In genomic region chr3:16247282-16248058, GRCh38 we compare ENCODE assay signal across 8 cellular contexts. TPM values are rescaled to one million over a fixed set of nuclear protein-coding genes. Genes with fewer than 3 reads are reported as not detected.
DNase-seq lines count a peak whose midpoint lies in the region; ATAC-seq, FAIRE-seq and TF ChIP-seq lines count a peak whose summit lies in the region.

No MANE protein-coding gene starts in this region.

- H3K79me2 ChIP-seq in mammary epithelial cell (ENCODE audit: insufficient read depth, low read length): no peaks in the 10 kb centered on the region

- H3K9ac ChIP-seq in mammary epithelial cell (ENCODE audit: insufficient read depth, low read length): no peak overlapping the region
- H3K9ac ChIP-seq in kidney (ENCODE audit: low read length in 2 of 2): peak overlapping the region in 1 of 2 donors; percentile 16

- H3K4me1 ChIP-seq in mammary epithelial cell (ENCODE audit: insufficient read depth, low read length): no peaks in the 10 kb centered on the region
- H3K4me1 ChIP-seq in kidney (ENCODE audit: control insufficient read depth in 1 of 2, insufficient read depth in 1 of 2, low read depth in 1 of 2, low read length in 2 of 2): peaks cover 0 to 4% of the 10 kb centered on the region in 2 donors

- no peak for FAIRE-seq in kidney (lab: Jason Lieb, UNC)

- TF ChIP-seq CTCF in WERI-Rb-1 (IDR thresholded peaks at IDR 0.05; ENCODE audit: low read depth, low read length) (peak; percentile 84), mammary epithelial cell (conservative IDR thresholded peaks at IDR 0.05 in 1 of 2, IDR thresholded peaks at IDR 0.05 in 1 of 2; ENCODE audit: extremely low read depth in 1 of 2, insufficient read depth in 1 of 2, low read depth in 1 of 2, low read length in 2 of 2) (peak; percentile 89 to 95), kidney (IDR thresholded peaks at IDR 0.05; ENCODE audit: borderline replicate concordance, extremely low read depth, insufficient read depth) (peak; percentile 96)

- no peaks in the 10 kb centered on the region for H4K20me1 ChIP-seq in mammary epithelial cell (ENCODE audit: insufficient read depth, low read length)

- dilution Hi-C loops in mammary epithelial cell (cut with HindIII; ENCODE audit: low sequenced_read_pairs): no loop called here

- H3K4me3 ChIP-seq in WERI-Rb-1 (ENCODE audit: low read depth, low read length) (no peak overlapping the region), mammary epithelial cell (replicated peaks in 1 of 3; ENCODE audit: insufficient read depth in 1 of 3, low read depth in 2 of 3, low read length in 3 of 3) (no peak overlapping the region), kidney (ENCODE audit: low read length in 2 of 2) (no peak overlapping the region)

- no TSS peak for BruUV-seq in mammary epithelial cell (replicated peaks; lab: Mats Ljungman, UMichigan)

- H3K4me2 ChIP-seq in mammary epithelial cell (ENCODE audit: insufficient read depth, low read depth, low read length): peak overlapping the region; percentile 13

- H3K27ac ChIP-seq in WERI-Rb-1 (no peak overlapping the region), mammary epithelial cell (ENCODE audit: insufficient read depth, low read depth, low read length) (no peak overlapping the region), kidney (ENCODE audit: low read depth in 2 of 2, low read length in 2 of 2) (no peak overlapping the region)

- DNase-seq in AG08396 (ENCODE audit: low spot score) (peak; percentile 72), NCI-H2171 treated with DMSO at 0.1 percent for 48 hours (lab: John Stamatoyannopoulos, UW) (peak; percentile 75), WERI-Rb-1 (peak; percentile 82), mammary epithelial cell (peak; percentile 63), kidney (no peak)
- DNase-seq in stimulated activated CD4-positive, alpha-beta T cell treated with anti-CD3 and anti-CD28 coated beads, Interleukin-1b, Interleukin-23, amount 100 ng/mL, for 24 hours (ENCODE audit: low read depth in 4 of 4, low spot score in 1 of 4): peak; percentile 61 to 72 (median 63)

- intact Hi-C loops in mammary epithelial cell (cut with micrococcal nuclease): loop anchor here (1.0 to 5.0 kb wide), 8 partner anchors 69 to 1040 kb away; partner anchors contain the start of gene CAPN7
- intact Hi-C loops in kidney (cut with DNase I): loop anchor here (10.0 kb wide), 2 partner anchors 203 to 433 kb away; no protein-coding TSS in a partner anchor

- CTCF ChIA-PET in mammary epithelial cell (lab: Charles Lee; ENCODE audit: low non-redundant PET): no interaction called here

- no peaks in the 10 kb centered on the region for H3K27me3 ChIP-seq in WERI-Rb-1 (ENCODE audit: insufficient read depth, low read depth, severe bottlenecking)
- no peaks in the 10 kb centered on the region for H3K27me3 ChIP-seq in mammary epithelial cell (ENCODE audit: insufficient read depth, low read length)

- in situ Hi-C loops in mammary epithelial cell (cut with MboI; ENCODE audit: low sequenced_read_pairs in 2 of 2): loop anchor here (5.0 to 25.0 kb wide), 6 partner anchors 63 to 635 kb away; partner anchors contain the start of genes BTD (in 1 of the 2) and HACL1 (in 1 of the 2)

- H3K36me3 ChIP-seq in WERI-Rb-1 (no peaks in the 10 kb centered on the region), mammary epithelial cell (ENCODE audit: insufficient read depth, low read length) (no peaks in the 10 kb centered on the region), kidney (ENCODE audit: control insufficient read depth in 1 of 2, insufficient read depth in 2 of 2, low read length in 2 of 2) (no peaks in the 10 kb centered on the region)

- ATAC-seq in GM18867 (IDR thresholded peaks at IDR 0.05; ENCODE audit: unreplicated experiment): peak; percentile 80
- peak; percentile 78 for ATAC-seq in HG03064 (IDR thresholded peaks at IDR 0.05; ENCODE audit: low read depth, unreplicated experiment)

- 13% methylated on average over 16 of the region's 17 CpGs for WGBS in mammary epithelial cell (ENCODE audit: low coverage, missing lambda C conversion rate)

- peak overlapping the region; percentile 34 for H2AFZ ChIP-seq in mammary epithelial cell (ENCODE audit: low read depth, low read length)

- H3K9me3 ChIP-seq in WERI-Rb-1 (ENCODE audit: severe bottlenecking) (no peaks in the 10 kb centered on the region), mammary epithelial cell (replicated peaks; ENCODE audit: insufficient read depth, low read length) (no peaks in the 10 kb centered on the region), kidney (ENCODE audit: control insufficient read depth in 1 of 2, low read length in 2 of 2) (no peaks in the 10 kb centered on the region)

RNA-seq across cellular contexts. Expression of gene DPH3, which starts 17.3 kb away (rescaled TPM):
- 10 to 100 TPM; 16.3 to 27.8 TPM for total RNA-seq in mammary epithelial cell
- 10.2 TPM for polyA plus RNA-seq in mammary epithelial cell
- 2.6 TPM for polyA minus RNA-seq in mammary epithelial cell
- 19.3 TPM for total RNA-seq in kidney
- polyA plus RNA-seq in kidney (ENCODE audit: insufficient read depth, low read depth, low replicate concordance): 16.3 TPM

RNA-seq across cellular contexts. Expression of gene OXNAD1, which starts 17.5 kb away (rescaled TPM):
- total RNA-seq in mammary epithelial cell (10 to 100 TPM; 11.3 to 13.7 TPM), kidney (17.3 TPM)
- polyA plus RNA-seq in mammary epithelial cell (8.4 TPM), kidney (ENCODE audit: insufficient read depth, low read depth, low replicate concordance) (12.7 TPM)
- polyA minus RNA-seq in mammary epithelial cell: 16.7 TPM
